Comparison of ENCODE assay signal across 1 cellular context in the genomic region with DNA sequence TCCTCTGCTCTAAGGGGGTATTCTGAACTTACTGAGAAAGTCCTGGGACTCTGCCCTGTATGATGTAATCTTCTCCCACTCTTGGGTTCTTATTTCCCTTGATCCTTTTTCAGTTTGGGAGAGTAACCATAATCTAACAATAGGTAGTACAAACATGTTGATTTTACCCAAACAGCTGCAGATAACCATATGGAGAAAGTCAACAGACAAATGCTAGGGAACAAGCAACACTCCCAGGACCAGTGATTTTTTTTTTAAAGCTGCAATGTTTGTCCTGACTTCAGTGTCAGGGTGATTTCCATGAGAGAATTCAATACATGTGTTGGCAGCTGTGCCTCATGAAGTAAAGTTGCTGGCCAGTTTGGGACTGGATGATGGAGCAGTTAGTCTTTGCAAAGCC.
TF ChIP-seq lines count a peak whose summit lies in the region.

No MANE protein-coding gene starts in this region.

TF ChIP-seq in GM23338, 12 proteins besides CTCF, POLR2A, EP300 and RAD21 (continued from another document):
- TF ChIP-seq, protein P1, sequence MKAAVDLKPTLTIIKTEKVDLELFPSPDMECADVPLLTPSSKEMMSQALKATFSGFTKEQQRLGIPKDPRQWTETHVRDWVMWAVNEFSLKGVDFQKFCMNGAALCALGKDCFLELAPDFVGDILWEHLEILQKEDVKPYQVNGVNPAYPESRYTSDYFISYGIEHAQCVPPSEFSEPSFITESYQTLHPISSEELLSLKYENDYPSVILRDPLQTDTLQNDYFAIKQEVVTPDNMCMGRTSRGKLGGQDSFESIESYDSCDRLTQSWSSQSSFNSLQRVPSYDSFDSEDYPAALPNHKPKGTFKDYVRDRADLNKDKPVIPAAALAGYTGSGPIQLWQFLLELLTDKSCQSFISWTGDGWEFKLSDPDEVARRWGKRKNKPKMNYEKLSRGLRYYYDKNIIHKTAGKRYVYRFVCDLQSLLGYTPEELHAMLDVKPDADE (IDR thresholded peaks at IDR 0.05), result no peak
- TF ChIP-seq, protein P2, sequence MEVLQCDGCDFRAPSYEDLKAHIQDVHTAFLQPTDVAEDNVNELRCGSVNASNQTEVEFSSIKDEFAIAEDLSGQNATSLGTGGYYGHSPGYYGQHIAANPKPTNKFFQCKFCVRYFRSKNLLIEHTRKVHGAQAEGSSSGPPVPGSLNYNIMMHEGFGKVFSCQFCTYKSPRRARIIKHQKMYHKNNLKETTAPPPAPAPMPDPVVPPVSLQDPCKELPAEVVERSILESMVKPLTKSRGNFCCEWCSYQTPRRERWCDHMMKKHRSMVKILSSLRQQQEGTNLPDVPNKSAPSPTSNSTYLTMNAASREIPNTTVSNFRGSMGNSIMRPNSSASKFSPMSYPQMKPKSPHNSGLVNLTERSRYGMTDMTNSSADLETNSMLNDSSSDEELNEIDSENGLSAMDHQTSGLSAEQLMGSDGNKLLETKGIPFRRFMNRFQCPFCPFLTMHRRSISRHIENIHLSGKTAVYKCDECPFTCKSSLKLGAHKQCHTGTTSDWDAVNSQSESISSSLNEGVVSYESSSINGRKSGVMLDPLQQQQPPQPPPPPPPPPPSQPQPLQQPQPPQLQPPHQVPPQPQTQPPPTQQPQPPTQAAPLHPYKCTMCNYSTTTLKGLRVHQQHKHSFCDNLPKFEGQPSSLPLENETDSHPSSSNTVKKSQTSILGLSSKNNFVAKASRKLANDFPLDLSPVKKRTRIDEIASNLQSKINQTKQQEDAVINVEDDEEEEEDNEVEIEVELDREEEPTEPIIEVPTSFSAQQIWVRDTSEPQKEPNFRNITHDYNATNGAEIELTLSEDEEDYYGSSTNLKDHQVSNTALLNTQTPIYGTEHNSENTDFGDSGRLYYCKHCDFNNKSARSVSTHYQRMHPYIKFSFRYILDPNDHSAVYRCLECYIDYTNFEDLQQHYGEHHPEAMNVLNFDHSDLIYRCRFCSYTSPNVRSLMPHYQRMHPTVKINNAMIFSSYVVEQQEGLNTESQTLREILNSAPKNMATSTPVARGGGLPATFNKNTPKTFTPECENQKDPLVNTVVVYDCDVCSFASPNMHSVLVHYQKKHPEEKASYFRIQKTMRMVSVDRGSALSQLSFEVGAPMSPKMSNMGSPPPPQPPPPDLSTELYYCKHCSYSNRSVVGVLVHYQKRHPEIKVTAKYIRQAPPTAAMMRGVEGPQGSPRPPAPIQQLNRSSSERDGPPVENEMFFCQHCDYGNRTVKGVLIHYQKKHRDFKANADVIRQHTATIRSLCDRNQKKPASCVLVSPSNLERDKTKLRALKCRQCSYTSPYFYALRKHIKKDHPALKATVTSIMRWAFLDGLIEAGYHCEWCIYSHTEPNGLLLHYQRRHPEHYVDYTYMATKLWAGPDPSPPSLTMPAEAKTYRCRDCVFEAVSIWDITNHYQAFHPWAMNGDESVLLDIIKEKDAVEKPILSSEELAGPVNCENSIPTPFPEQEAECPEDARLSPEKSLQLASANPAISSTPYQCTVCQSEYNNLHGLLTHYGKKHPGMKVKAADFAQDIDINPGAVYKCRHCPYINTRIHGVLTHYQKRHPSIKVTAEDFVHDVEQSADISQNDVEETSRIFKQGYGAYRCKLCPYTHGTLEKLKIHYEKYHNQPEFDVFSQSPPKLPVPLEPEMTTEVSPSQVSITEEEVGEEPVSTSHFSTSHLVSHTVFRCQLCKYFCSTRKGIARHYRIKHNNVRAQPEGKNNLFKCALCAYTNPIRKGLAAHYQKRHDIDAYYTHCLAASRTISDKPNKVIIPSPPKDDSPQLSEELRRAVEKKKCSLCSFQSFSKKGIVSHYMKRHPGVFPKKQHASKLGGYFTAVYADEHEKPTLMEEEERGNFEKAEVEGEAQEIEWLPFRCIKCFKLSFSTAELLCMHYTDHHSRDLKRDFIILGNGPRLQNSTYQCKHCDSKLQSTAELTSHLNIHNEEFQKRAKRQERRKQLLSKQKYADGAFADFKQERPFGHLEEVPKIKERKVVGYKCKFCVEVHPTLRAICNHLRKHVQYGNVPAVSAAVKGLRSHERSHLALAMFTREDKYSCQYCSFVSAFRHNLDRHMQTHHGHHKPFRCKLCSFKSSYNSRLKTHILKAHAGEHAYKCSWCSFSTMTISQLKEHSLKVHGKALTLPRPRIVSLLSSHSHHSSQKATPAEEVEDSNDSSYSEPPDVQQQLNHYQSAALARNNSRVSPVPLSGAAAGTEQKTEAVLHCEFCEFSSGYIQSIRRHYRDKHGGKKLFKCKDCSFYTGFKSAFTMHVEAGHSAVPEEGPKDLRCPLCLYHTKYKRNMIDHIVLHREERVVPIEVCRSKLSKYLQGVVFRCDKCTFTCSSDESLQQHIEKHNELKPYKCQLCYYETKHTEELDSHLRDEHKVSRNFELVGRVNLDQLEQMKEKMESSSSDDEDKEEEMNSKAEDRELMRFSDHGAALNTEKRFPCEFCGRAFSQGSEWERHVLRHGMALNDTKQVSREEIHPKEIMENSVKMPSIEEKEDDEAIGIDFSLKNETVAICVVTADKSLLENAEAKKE (CRISPR knock-in tag; IDR thresholded peaks at IDR 0.05), result no peak
- no peak for TF ChIP-seq ZNF331 (CRISPR knock-in tag; IDR thresholded peaks at IDR 0.05; ENCODE audit: low read depth)
- TF ChIP-seq CREB1 (CRISPR knock-in tag; IDR thresholded peaks at IDR 0.05; ENCODE audit: low read depth), result no peak
- no peak for TF ChIP-seq JUNB (IDR thresholded peaks at IDR 0.05; ENCODE audit: unreplicated experiment)
- TF ChIP-seq EZH2phosphoT487 (IDR thresholded peaks at IDR 0.05; ENCODE audit: unreplicated experiment), result no peak
